ENCODE assay signal across 8 cellular contexts in genomic region chr6:27518881-27519795, GRCh38. TPM values are rescaled to one million over a fixed set of nuclear protein-coding genes. Genes with fewer than 3 reads are reported as not detected.
DNase-seq lines count a peak whose midpoint lies in the region; ATAC-seq and TF ChIP-seq lines count a peak whose summit lies in the region.

No MANE protein-coding gene starts in this region.

- H3K27me3 Mint-ChIP-seq in progenitor cell of endocrine pancreas = peaks cover 21% of the 10 kb centered on the region

- peaks cover 0 to 9% of the 10 kb centered on the region in 2 donors for H3K4me1 ChIP-seq in right atrium auricular region

- no peak for ATAC-seq in HG03457 (IDR thresholded peaks at IDR 0.05; ENCODE audit: unreplicated experiment)

- no peaks in the 10 kb centered on the region for H3K36me3 ChIP-seq in H7 (replicated peaks; ENCODE audit: control insufficient read depth, insufficient read depth, low read length)
- H3K36me3 ChIP-seq in right atrium auricular region = no peaks in the 10 kb centered on the region

- H3K4me3 Mint-ChIP-seq in progenitor cell of endocrine pancreas (ENCODE audit: low read depth) = peak overlapping the region; percentile 83

- H3K27me3 ChIP-seq in H7 (ENCODE audit: control insufficient read depth, insufficient read depth, low read length) (peaks cover 18% of the 10 kb centered on the region), right atrium auricular region (no peaks in the 10 kb centered on the region)

- H3K9me3 ChIP-seq in right atrium auricular region = no peaks in the 10 kb centered on the region

- H3K27ac Mint-ChIP-seq in progenitor cell of endocrine pancreas = peak overlapping the region; percentile 93

- DNase-seq in G401 (ENCODE audit: low spot score) (peak; percentile 90), H7 (peak; percentile 80), NAMALWA (ENCODE audit: low spot score) (peak; percentile 87), SW 1271 (lab: John Stamatoyannopoulos, UW) (peak; percentile 74 to 90), right atrium auricular region (ENCODE audit: low spot score) (peak; percentile 71), progenitor cell of endocrine pancreas (ENCODE audit: low spot score, unreplicated experiment) (peak; percentile 27)

- in situ Hi-C loops in G401 (cut with HindIII; ENCODE audit: low sequenced_read_pairs) = loop anchor here (25.0 kb wide), 1 partner anchor 93 kb away; no protein-coding TSS in a partner anchor

- H3K27ac ChIP-seq in angular gyrus (ENCODE audit: low read depth, low read length) = peak overlapping the region; percentile 88
- peak overlapping the region; percentile 87 to 91 for H3K27ac ChIP-seq in right atrium auricular region

- no peaks in the 10 kb centered on the region for H3K9me3 Mint-ChIP-seq in progenitor cell of endocrine pancreas (ENCODE audit: low read depth)

- no peaks in the 10 kb centered on the region for H3K36me3 Mint-ChIP-seq in progenitor cell of endocrine pancreas (ENCODE audit: insufficient read depth)

- TF ChIP-seq CTCF in right atrium auricular region (IDR thresholded peaks at IDR 0.05) (peak; percentile 50 to 83), progenitor cell of endocrine pancreas (IDR thresholded peaks at IDR 0.05; ENCODE audit: unreplicated experiment) (peak; percentile 87)

- H3K4me1 Mint-ChIP-seq in progenitor cell of endocrine pancreas (ENCODE audit: low read depth) = peaks cover 2% of the 10 kb centered on the region

- H3K4me3 ChIP-seq in H7 (ENCODE audit: insufficient read depth, low read depth, low read length) (peak overlapping the region; percentile 75), right atrium auricular region (peak overlapping the region; percentile 62 to 72)

RNA-seq across cellular contexts. Expression of gene ZNF184, which starts 46.2 kb away (rescaled TPM):
- total RNA-seq in G401 (2014; rRNA removed; shearing (Covaris generic)) = 14.1 and 23.9 TPM in 2 replicates
- total RNA-seq in H7 (2014; rRNA removed; shearing (Covaris generic)) = 5.8 and 7.9 TPM in 2 replicates
- total RNA-seq in right atrium auricular region (1 to 10 TPM; 3.3 to 3.9 TPM), progenitor cell of endocrine pancreas (17.9 and 18.5 TPM in 2 replicates)

Comparison
In these comparisons a context has a peak if more than half of its experiments do, and no peak if none do; other contexts are left out.
1. DNase-seq: peak in every context shown above with its lines; median percentile 90 in G401; 87 in NAMALWA; 82 in SW 1271; 80 in H7; 71 in right atrium auricular region; 27 in progenitor cell of endocrine pancreas.